35 cellular contexts compared by ENCODE assay signal in genomic region chr2:84785950-84786349, GRCh38.
"Had no signal": no experiment of that assay in that cellular context is flagged by ENCODE, and none has a peak within 500 bp of the region (broad histone marks: within the 10 kb centered on the region; RNA-seq: fewer than 3 reads in every experiment).

No MANE protein-coding gene starts in this region.

- H3K36me3 Mint-ChIP-seq: activated CD4-positive, alpha-beta memory T cell treated with anti-CD3 and anti-CD28 coated beads for 36 hours had no signal

- H3K27ac Mint-ChIP-seq: activated B cell treated with CpG ODN at 0.5 μM for 24 hours; activated CD4-positive, alpha-beta memory T cell treated with anti-CD3 and anti-CD28 coated beads for 36 hours; activated CD4-positive, alpha-beta T cell treated with anti-CD3 and anti-CD28 coated beads, Interleukin-2, amount 10 ng/mL, durations not matched to agents 7 days and 5 days; activated CD8-positive, alpha-beta T cell treated with anti-CD3 and anti-CD28 coated beads for 36 hours; activated naive CD4-positive, alpha-beta T cell treated with anti-CD3 and anti-CD28 coated beads for 36 hours; activated naive CD4-positive, alpha-beta T cell treated with anti-CD3 and anti-CD28 coated beads, Interleukin-2, amount 50 U/mL, for 72 hours; activated naive CD8-positive, alpha-beta T cell treated with anti-CD3 and anti-CD28 coated beads for 36 hours; activated T-cell treated with anti-CD3 and anti-CD28 coated beads, Interleukin-2, amount 50 U/mL, for 72 hours; activated T-helper 1 cell treated with anti-CD3 and anti-CD28 coated beads, Interleukin-12 subunit alpha, Interleukin-12 subunit beta, Interleukin-2, Interleukin-4 antibody, amounts not matched to agents 30 ng/mL and 10 ng/mL and 1 ng/mL, durations not matched to agents 14 hours and 24 hours and 36 hours; activated T-helper 17 cell treated with anti-CD3 and anti-CD28 coated beads, Interleukin-2, amount 50 U/mL, for 72 hours; T-helper 2 cell treated with Interferon-gamma antibody and Interleukin-4, amounts not matched to agents 5 μg/mL and 100 μg/mL, for 36 hours had no signal

- H3K9me3 ChIP-seq: adrenal gland, body of pancreas had no signal

- H3K27me3 ChIP-seq: adrenal gland, body of pancreas, brain microvascular endothelial cell, cardiac muscle cell had no signal

- H3K4me3 Mint-ChIP-seq: activated B cell treated with CpG ODN at 0.5 μM for 24 hours; activated CD4-positive, alpha-beta memory T cell treated with anti-CD3 and anti-CD28 coated beads for 36 hours; activated CD4-positive, alpha-beta T cell treated with anti-CD3 and anti-CD28 coated beads, Interleukin-2, amount 10 ng/mL, durations not matched to agents 7 days and 5 days; activated CD8-positive, alpha-beta T cell treated with anti-CD3 and anti-CD28 coated beads for 36 hours; activated naive CD4-positive, alpha-beta T cell treated with anti-CD3 and anti-CD28 coated beads for 36 hours; activated naive CD8-positive, alpha-beta T cell treated with anti-CD3 and anti-CD28 coated beads for 36 hours; activated T-cell treated with anti-CD3 and anti-CD28 coated beads, Interleukin-2, amount 50 U/mL, for 4 hours; activated T-cell treated with anti-CD3 and anti-CD28 coated beads, Interleukin-2, amount 50 U/mL, for 72 hours; activated T-helper 1 cell treated with anti-CD3 and anti-CD28 coated beads, Interleukin-12 subunit alpha, Interleukin-12 subunit beta, Interleukin-2, Interleukin-4 antibody, amounts not matched to agents 30 ng/mL and 10 ng/mL and 1 ng/mL, durations not matched to agents 14 hours and 24 hours and 36 hours; activated T-helper 17 cell treated with anti-CD3 and anti-CD28 coated beads, Interleukin-2, amount 50 U/mL, for 72 hours; central memory CD8-positive, alpha-beta T cell; T-cell; T-helper 2 cell treated with Interferon-gamma antibody and Interleukin-4, amounts not matched to agents 5 μg/mL and 100 μg/mL, for 36 hours had no signal

- H3K4me3 ChIP-seq: adrenal gland, body of pancreas, cardiac muscle cell had no signal

- H3K9me3 Mint-ChIP-seq: activated B cell treated with CpG ODN at 0.5 μM for 24 hours; activated CD4-positive, alpha-beta memory T cell treated with anti-CD3 and anti-CD28 coated beads for 36 hours; activated naive CD4-positive, alpha-beta T cell treated with anti-CD3 and anti-CD28 coated beads for 36 hours had no signal

- H3K27me3 Mint-ChIP-seq: activated B cell treated with CpG ODN at 0.5 μM for 24 hours; activated CD4-positive, alpha-beta memory T cell treated with anti-CD3 and anti-CD28 coated beads for 36 hours; activated CD4-positive, alpha-beta T cell treated with anti-CD3 and anti-CD28 coated beads, Interleukin-2, amount 10 ng/mL, durations not matched to agents 7 days and 5 days; activated CD8-positive, alpha-beta T cell treated with anti-CD3 and anti-CD28 coated beads for 36 hours; activated naive CD8-positive, alpha-beta T cell treated with anti-CD3 and anti-CD28 coated beads for 36 hours; activated T-helper 17 cell treated with anti-CD3 and anti-CD28 coated beads, Interleukin-2, amount 50 U/mL, for 72 hours; central memory CD8-positive, alpha-beta T cell; T-cell had no signal

- H3K36me3 ChIP-seq: adrenal gland, brain microvascular endothelial cell, cardiac muscle cell had no signal

- DNase-seq: activated B cell treated with CpG ODN at 0.5 μM for 24 hours; activated CD4-positive, alpha-beta memory T cell treated with anti-CD3 and anti-CD28 coated beads for 36 hours; activated CD4-positive, alpha-beta T cell treated with anti-CD3 and anti-CD28 coated beads for 4 hours; activated CD4-positive, alpha-beta T cell treated with anti-CD3 and anti-CD28 coated beads, Interleukin-2, amount 10 ng/mL, durations not matched to agents 7 days and 5 days; activated CD4-positive, CD25-positive, alpha-beta regulatory T cell treated with anti-CD3 and anti-CD28 coated beads, Interleukin-2, amount 50 U/mL, for 72 hours; activated CD8-positive, alpha-beta memory T cell treated with anti-CD3 and anti-CD28 coated beads, Interleukin-2, amount 50 U/mL, for 4 hours; activated CD8-positive, alpha-beta T cell treated with anti-CD3 and anti-CD28 coated beads for 36 hours; activated effector memory CD4-positive, alpha-beta T cell treated with anti-CD3 and anti-CD28 coated beads, Interleukin-2, amount 50 U/mL, for 16 hours; activated gamma-delta T cell treated with Interleukin-2 at 50 U/mL for 16 hours; activated naive CD4-positive, alpha-beta T cell; activated naive CD4-positive, alpha-beta T cell treated with anti-CD3 and anti-CD28 coated beads for 36 hours; activated naive CD4-positive, alpha-beta T cell treated with anti-CD3 and anti-CD28 coated beads, Interleukin-2, amount 50 U/mL, for 16 hours; activated naive CD8-positive, alpha-beta T cell treated with anti-CD3 and anti-CD28 coated beads for 36 hours; activated T-cell treated with anti-CD3 and anti-CD28 coated beads for 4 hours; activated T-cell treated with anti-CD3 and anti-CD28 coated beads, Interleukin-2, amount 50 U/mL, for 1 hour; activated T-cell treated with anti-CD3 and anti-CD28 coated beads, Interleukin-2, amount 50 U/mL, for 4 hours; activated T-cell treated with anti-CD3 and anti-CD28 coated beads, Interleukin-2, amount 50 U/mL, for 72 hours; adrenal gland; amniotic stem cell; aorta; body of pancreas; brain microvascular endothelial cell; T-cell; T-helper 2 cell; T-helper 9 cell had no signal

- ATAC-seq: activated CD8-positive, alpha-beta T cell treated with anti-CD3 and anti-CD28 coated beads for 36 hours; activated naive CD4-positive, alpha-beta T cell treated with anti-CD3 and anti-CD28 coated beads, Interleukin-2, amount 50 U/mL, for 72 hours; activated T-cell treated with anti-CD3 and anti-CD28 coated beads, Interleukin-2, amount 50 U/mL, for 4 hours; activated T-cell treated with anti-CD3 and anti-CD28 coated beads, Interleukin-2, amount 50 U/mL, for 72 hours; activated T-helper 17 cell treated with anti-CD3 and anti-CD28 coated beads, Interleukin-2, amount 50 U/mL, for 72 hours; body of pancreas; T-cell had no signal

- FAIRE-seq: astrocyte, bronchial epithelial cell, TTC549 had no signal

- H3K4me1 ChIP-seq: adrenal gland, body of pancreas had no signal

- H3K27ac ChIP-seq: adrenal gland, body of pancreas, brain microvascular endothelial cell, cardiac muscle cell, VCaP had no signal
